17 cellular contexts compared by ENCODE assay signal in the genomic region with DNA sequence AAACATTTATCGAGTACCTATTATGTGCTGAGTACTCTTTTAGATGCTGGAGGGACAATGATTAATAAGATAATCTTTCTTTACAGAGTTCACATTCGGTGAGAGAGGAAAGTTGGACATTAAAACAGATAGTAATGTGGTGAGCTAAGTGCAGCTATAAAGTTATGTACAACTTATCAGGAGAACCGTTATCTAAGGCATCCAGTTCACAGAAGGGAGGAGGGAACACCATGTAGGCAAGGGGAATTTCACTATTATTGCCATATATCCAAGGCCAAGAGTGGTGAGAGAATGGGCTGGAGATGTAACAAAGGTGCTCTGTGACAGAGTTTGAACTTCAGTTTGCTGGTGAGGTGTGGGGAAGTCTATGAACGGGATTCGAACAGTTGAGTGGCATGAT.
"Had no signal": no experiment of that assay in that cellular context is flagged by ENCODE, and none has a peak within 500 bp of the region (broad histone marks: within the 10 kb centered on the region; RNA-seq: fewer than 3 reads in every experiment).

No MANE protein-coding gene starts in this region.

- H3K4me3 ChIP-seq: colonic mucosa, esophagus muscularis mucosa, prostate gland, right lobe of liver, SK-N-MC had no signal

- H3K27me3 ChIP-seq: colonic mucosa, esophagus muscularis mucosa, neutrophil, right lobe of liver had no signal

- H3K9me3 ChIP-seq: colonic mucosa, esophagus muscularis mucosa, neutrophil, prostate gland, right lobe of liver had no signal

- DNase-seq: activated CD4-positive, alpha-beta memory T cell treated with anti-CD3 and anti-CD28 coated beads, Interleukin-2, amount 10 ng/mL, durations not matched to agents 7 days and 5 days; activated CD4-positive, alpha-beta T cell treated with anti-CD3 and anti-CD28 coated beads for 4 hours; activated naive CD4-positive, alpha-beta T cell treated with anti-CD3 and anti-CD28 coated beads, Interleukin-2, amount 10 ng/mL, durations not matched to agents 7 days and 5 days; activated T-cell treated with anti-CD3 and anti-CD28 coated beads, Interleukin-2, amount 50 U/mL, for 24 hours; caudate nucleus; colonic mucosa; foreskin melanocyte; natural killer cell; right lobe of liver; stimulated activated naive CD8-positive, alpha-beta T cell treated with anti-CD3 and anti-CD28 coated beads, Interleukin-15, Interleukin-2, amounts not matched to agents 100 U/mL and 50 U/mL, for 24 hours; T-helper 1 cell; T1000 had no signal

- H3K4me1 ChIP-seq: colonic mucosa, prostate gland, right lobe of liver had no signal

- ATAC-seq: left lobe of liver; natural killer cell; right lobe of liver; stimulated activated naive CD8-positive, alpha-beta T cell treated with anti-CD3 and anti-CD28 coated beads, Interleukin-15, Interleukin-2, amounts not matched to agents 100 U/mL and 50 U/mL, for 24 hours had no signal

- H3K27ac ChIP-seq: colonic mucosa, esophagus muscularis mucosa, neutrophil, prostate gland, right lobe of liver, SK-N-MC had no signal

- H3K36me3 ChIP-seq: colonic mucosa, esophagus muscularis mucosa, neutrophil, prostate gland, right lobe of liver had no signal
